In genomic region chr3:158483701-158484100, GRCh38 we compare ENCODE assay signal across 23 cellular contexts.
"Had no signal": no experiment of that assay in that cellular context is flagged by ENCODE, and none has a peak within 500 bp of the region (broad histone marks: within the 10 kb centered on the region; RNA-seq: fewer than 3 reads in every experiment).

No MANE protein-coding gene starts in this region.

- H3K4me3 ChIP-seq: adrenal gland, ascending aorta, esophagus muscularis mucosa, gastroesophageal sphincter, right lobe of liver, testis, transverse colon had no signal

- H3K27ac ChIP-seq: adrenal gland, ascending aorta, esophagus muscularis mucosa, gastroesophageal sphincter, right lobe of liver, testis, transverse colon, VCaP had no signal

- H3K36me3 ChIP-seq: adrenal gland, ascending aorta, esophagus muscularis mucosa, gastroesophageal sphincter, right lobe of liver, transverse colon had no signal

- DNase-seq: activated CD4-positive, alpha-beta T cell treated with anti-CD3 and anti-CD28 coated beads for 48 hours; activated CD4-positive, alpha-beta T cell treated with anti-CD3 and anti-CD28 coated beads, Interleukin-2, amount 50 U/mL, for 48 hours; activated CD8-positive, alpha-beta memory T cell treated with anti-CD3 and anti-CD28 coated beads for 24 hours; activated effector memory CD4-positive, alpha-beta T cell treated with Interleukin-2 at 50 U/mL for 16 hours; activated naive CD4-positive, alpha-beta T cell treated with Interleukin-2 at 50 U/mL for 16 hours; adrenal gland; caudate nucleus; head of caudate nucleus; hippocampal formation; left cardiac atrium; mammary epithelial cell; posterior cingulate gyrus; right lobe of liver; stimulated activated CD4-positive, alpha-beta T cell treated with anti-CD3 and anti-CD28 coated beads, Interleukin-4, amount 100 ng/mL, for 1 hour; stimulated activated naive CD8-positive, alpha-beta T cell treated with anti-CD3 and anti-CD28 coated beads, Interleukin-15, Interleukin-2, amounts not matched to agents 100 U/mL and 50 U/mL, for 24 hours; testis; transverse colon had no signal

- H3K9me3 ChIP-seq: adrenal gland, ascending aorta, esophagus muscularis mucosa, gastroesophageal sphincter, right lobe of liver, testis, transverse colon had no signal

- H3K4me3 Mint-ChIP-seq: activated naive CD8-positive, alpha-beta T cell; nephron had no signal

- H3K4me1 Mint-ChIP-seq: nephron had no signal

- H3K9me3 Mint-ChIP-seq: nephron had no signal

- H3K27ac Mint-ChIP-seq: activated naive CD8-positive, alpha-beta T cell; nephron had no signal

- H3K4me1 ChIP-seq: adrenal gland, ascending aorta, esophagus muscularis mucosa, gastroesophageal sphincter, right lobe of liver, testis had no signal

- H3K27me3 Mint-ChIP-seq: activated naive CD8-positive, alpha-beta T cell had no signal

- ATAC-seq: gastroesophageal sphincter; left cardiac atrium; right lobe of liver; stimulated activated naive CD8-positive, alpha-beta T cell treated with anti-CD3 and anti-CD28 coated beads, Interleukin-15, Interleukin-2, amounts not matched to agents 100 U/mL and 50 U/mL, for 24 hours had no signal

- H3K27me3 ChIP-seq: adrenal gland, ascending aorta, esophagus muscularis mucosa, gastroesophageal sphincter, right lobe of liver, testis, transverse colon had no signal
